Comparison of ENCODE assay signal across 6 cellular contexts in genomic region chr15:73221450-73221849, GRCh38.
A peak's percentile ranks its signal among the peaks of the same experiment; 100 is the strongest.
DNase-seq lines count a peak whose midpoint lies in the region; ATAC-seq, FAIRE-seq and TF ChIP-seq lines count a peak whose summit lies in the region.
"Not testable (repeated sequence)": the region's sequence is repeated elsewhere in the genome, so short reads cannot be mapped to it uniquely, and the experiment has no call there.

No MANE protein-coding gene starts in this region.

- CTCF ChIA-PET in CD4-positive, alpha-beta memory T cell (lab: Charles Lee; ENCODE audit: partially characterized antibody); HepG2 (lab: Yijun Ruan, JAX; ENCODE audit: low intra/inter-chr PET ratio, low total read pairs): not testable (repeated sequence)

- H3K27me3 ChIP-seq in CD4-positive, alpha-beta memory T cell (ENCODE audit: insufficient read depth, low read length); HepG2 (ENCODE audit: control insufficient read depth in 1 of 2, insufficient read depth in 2 of 2, low read length in 2 of 2): not testable (repeated sequence)

- H3K4me1 Mint-ChIP-seq in CD4-positive, alpha-beta memory T cell, result peaks cover 2 to 22% (median 7%) of the 10 kb centered on the region in 4 donors

- not testable (repeated sequence) for H3K27me3 Mint-ChIP-seq in CD4-positive, alpha-beta memory T cell

- peak in 3 of 5 donors; percentile 21 to 47 (median 22) for DNase-seq in CD4-positive, alpha-beta memory T cell
- peak; percentile 7 for DNase-seq in LoVo (ENCODE audit: low spot score)
- peak; percentile 23 for DNase-seq in NCI-H69 (lab: John Stamatoyannopoulos, UW)
- DNase-seq in SHP77 treated with DMSO at 0.1 percent for 48 hours (lab: John Stamatoyannopoulos, UW), result peak; percentile 55
- DNase-seq in central memory CD4-positive, alpha-beta T cell, result peak; percentile 8
- not testable (repeated sequence) for DNase-seq in HepG2 (ENCODE audit: low spot score)

- not testable (repeated sequence) for H3K27ac ChIP-seq in CD4-positive, alpha-beta memory T cell (ENCODE audit: low read depth, low read length); HepG2 (ENCODE audit: extremely low read length, insufficient read depth, low read length)

- not testable (repeated sequence) for FAIRE-seq in HepG2 (lab: Jason Lieb, UNC)

- intact Hi-C loops in CD4-positive, alpha-beta memory T cell (cut with micrococcal nuclease); HepG2 (cut with micrococcal nuclease; ENCODE audit: unreplicated experiment): not testable (repeated sequence)

- BruUV-seq in HepG2 (replicated peaks; lab: Mats Ljungman, UMichigan), result not testable (repeated sequence)

- H3K9me3 Mint-ChIP-seq in CD4-positive, alpha-beta memory T cell, result peaks cover 0 to 11% (median 3%) of the 10 kb centered on the region in 8 donors

- POLR2A ChIA-PET in CD4-positive, alpha-beta memory T cell (lab: Charles Lee; ENCODE audit: partially characterized antibody); HepG2 (lab: Yijun Ruan, JAX): not testable (repeated sequence)

- in situ Hi-C loops in HepG2 (cut with HindIII; ENCODE audit: extremely low pct_ligation_motif_present, low pct_unique_long_range_greater_than_20kb), result not testable (repeated sequence)

- not testable (repeated sequence) for TF ChIP-seq CTCF in HepG2 (CRISPR knock-in tag; IDR thresholded peaks at IDR 0.05)

- WGBS in HepG2 (ENCODE audit: low lambda C conversion rate), result 88% methylated on average over 2 of the region's 11 CpGs

- not testable (repeated sequence) for H3K4me1 ChIP-seq in CD4-positive, alpha-beta memory T cell (ENCODE audit: insufficient read depth, low read length); HepG2 (ENCODE audit: insufficient read depth, low read length)

- not testable (repeated sequence) for H4K20me1 ChIP-seq in HepG2 (ENCODE audit: insufficient read depth, low read length)

- not testable (repeated sequence) for H3K79me2 ChIP-seq in HepG2 (ENCODE audit: insufficient read depth, low read length)

- H3K4me3 Mint-ChIP-seq in CD4-positive, alpha-beta memory T cell, result not testable (repeated sequence)

- H3K4me3 ChIP-seq in CD4-positive, alpha-beta memory T cell (ENCODE audit: low read length in 2 of 2); HepG2 (replicated peaks in 1 of 3; ENCODE audit: insufficient read depth in 1 of 3, low read depth in 2 of 3, low read length in 3 of 3): not testable (repeated sequence)

- H3K36me3 ChIP-seq in CD4-positive, alpha-beta memory T cell (ENCODE audit: insufficient read depth, low read length); HepG2 (replicated peaks in 1 of 2; ENCODE audit: control insufficient read depth in 1 of 2, insufficient read depth in 2 of 2, low read length in 2 of 2): not testable (repeated sequence)

- H3K4me2 ChIP-seq in HepG2 (ENCODE audit: low read depth, low read length), result not testable (repeated sequence)

- peak overlapping the region in 1 of 7 donors; percentile 75 for H3K27ac Mint-ChIP-seq in CD4-positive, alpha-beta memory T cell

- H3K9ac ChIP-seq in HepG2 (ENCODE audit: insufficient read depth, low read depth, low read length), result not testable (repeated sequence)

- TF ChIP-seq RAD21 in HepG2 (CRISPR knock-in tag; IDR thresholded peaks at IDR 0.05), result not testable (repeated sequence)

- not testable (repeated sequence) for ATAC-seq in HepG2

- not testable (repeated sequence) for TF ChIP-seq POLR2A in HepG2 (IDR thresholded peaks at IDR 0.05; ENCODE audit: insufficient read depth in 1 of 2, low read depth in 2 of 2, low read length in 2 of 2)

- not testable (repeated sequence) for H3K9me3 ChIP-seq in CD4-positive, alpha-beta memory T cell (ENCODE audit: control insufficient read depth in 1 of 2, low read length in 2 of 2); HepG2 (ENCODE audit: low read length)

- peaks cover 1 to 12% of the 10 kb centered on the region in 2 donors for H3K36me3 Mint-ChIP-seq in CD4-positive, alpha-beta memory T cell

- TF ChIP-seq EP300 in HepG2 (IDR thresholded peaks at IDR 0.05; ENCODE audit: low read depth in 2 of 2, low read length in 2 of 2); HepG2 (CRISPR knock-in tag; IDR thresholded peaks at IDR 0.05; ENCODE audit: borderline replicate concordance): not testable (repeated sequence)

- H2AFZ ChIP-seq in HepG2 (ENCODE audit: low read length), result not testable (repeated sequence)

TF ChIP-seq in HepG2, 621 proteins besides CTCF, POLR2A, EP300 and RAD21:
- not testable (repeated sequence) for TF ChIP-seq FOXA1 (IDR thresholded peaks at IDR 0.05)
- 0 out of 2 replicates have a peak, but pooled peaks have one; percentile 19 for TF ChIP-seq FOXA1 (CRISPR knock-in tag; IDR thresholded peaks at IDR 0.05)
